ENCODE assay signal across 9 cellular contexts in the genomic region with DNA sequence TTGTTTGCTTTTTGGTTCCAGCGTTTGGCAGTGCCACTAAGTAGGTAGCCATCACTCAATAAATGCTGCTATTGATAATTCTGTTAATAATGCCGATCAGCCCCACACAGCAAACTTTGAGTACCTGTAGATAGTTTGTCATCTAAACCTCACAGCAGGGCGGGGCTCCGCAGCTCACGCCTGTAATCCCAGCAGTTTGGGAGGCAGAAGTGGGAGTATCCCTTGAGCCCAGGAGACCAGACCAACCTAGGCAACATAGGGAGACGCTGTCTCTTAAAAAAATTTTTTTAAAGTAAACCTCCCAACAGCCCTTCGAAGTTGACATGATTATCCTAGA. TPM values are rescaled to one million over a fixed set of nuclear protein-coding genes. Genes with fewer than 3 reads are reported as not detected.
A peak's percentile ranks its signal among the peaks of the same experiment; 100 is the strongest.
DNase-seq lines count a peak whose midpoint lies in the region; ATAC-seq lines count a peak whose summit lies in the region.
"Had no signal": no experiment of that assay in that cellular context is flagged by ENCODE, and none has a peak within 500 bp of the region (broad histone marks: within the 10 kb centered on the region; RNA-seq: fewer than 3 reads in every experiment).

No MANE protein-coding gene starts in this region.

- peaks cover 23% of the 10 kb centered on the region for H3K4me1 ChIP-seq in stomach smooth muscle (ENCODE audit: control insufficient read depth, insufficient read depth, low read length)

- H3K27ac Mint-ChIP-seq in activated CD4-positive, alpha-beta T cell treated with anti-CD3 and anti-CD28 coated beads for 36 hours = peak overlapping the region; percentile 99
- H3K27ac Mint-ChIP-seq in activated CD8-positive, alpha-beta T cell treated with anti-CD3 and anti-CD28 coated beads, Interleukin-2, amount 10 ng/mL, durations not matched to agents 7 days and 5 days = peak overlapping the region; percentile 100
- peak overlapping the region; percentile 99 to 100 (median 100) for H3K27ac Mint-ChIP-seq in immature natural killer cell

- H3K27me3 Mint-ChIP-seq in activated CD4-positive, alpha-beta T cell treated with anti-CD3 and anti-CD28 coated beads for 36 hours = no peaks in the 10 kb centered on the region
- H3K27me3 Mint-ChIP-seq in activated CD8-positive, alpha-beta T cell treated with anti-CD3 and anti-CD28 coated beads, Interleukin-2, amount 10 ng/mL, durations not matched to agents 7 days and 5 days (ENCODE audit: low read depth) = no peaks in the 10 kb centered on the region
- H3K27me3 Mint-ChIP-seq in immature natural killer cell (ENCODE audit: low read depth in 3 of 3) = peaks cover 15 to 26% (median 17%) of the 10 kb centered on the region in 3 donors

- peak overlapping the region; percentile 91 to 95 for H3K4me3 ChIP-seq in stomach smooth muscle (ENCODE audit: low read length in 2 of 2)

- H3K9me3 ChIP-seq in stomach smooth muscle (ENCODE audit: control insufficient read depth in 2 of 2, low read length in 2 of 2) = no peaks in the 10 kb centered on the region

- CTCF ChIA-PET in activated CD4-positive, alpha-beta T cell treated with anti-CD3 and anti-CD28 coated beads for 36 hours (lab: Charles Lee) = interaction anchor here (1.1 kb wide), 1 partner anchor 13 kb away, joined by 3 read pairs; no protein-coding TSS in a partner anchor
- CTCF ChIA-PET in activated CD8-positive, alpha-beta T cell treated with anti-CD3 and anti-CD28 coated beads, Interleukin-2, amount 10 ng/mL, durations not matched to agents 7 days and 5 days (lab: Charles Lee) = interaction anchor here (1.0 kb wide), 1 partner anchor 714 kb away, joined by 3 read pairs; a partner anchor contains a TSS

- POLR2A ChIA-PET in activated CD4-positive, alpha-beta T cell treated with anti-CD3 and anti-CD28 coated beads for 36 hours (lab: Charles Lee) = interaction anchor here (1.0 kb wide), 1 partner anchor 1316 kb away, joined by 3 read pairs; no protein-coding TSS in a partner anchor
- POLR2A ChIA-PET in activated CD8-positive, alpha-beta T cell treated with anti-CD3 and anti-CD28 coated beads, Interleukin-2, amount 10 ng/mL, durations not matched to agents 7 days and 5 days (lab: Charles Lee) = interaction anchor here (1.5 kb wide), 1 partner anchor 8 kb away, joined by 6 read pairs; no protein-coding TSS in a partner anchor

- H3K27me3 ChIP-seq in stomach smooth muscle (ENCODE audit: control insufficient read depth in 1 of 2, insufficient read depth in 2 of 2, low read length in 2 of 2) = no peaks in the 10 kb centered on the region

- H3K36me3 Mint-ChIP-seq in activated CD4-positive, alpha-beta T cell treated with anti-CD3 and anti-CD28 coated beads for 36 hours (ENCODE audit: low read depth) = peaks cover 24% of the 10 kb centered on the region
- H3K36me3 Mint-ChIP-seq in activated CD8-positive, alpha-beta T cell treated with anti-CD3 and anti-CD28 coated beads, Interleukin-2, amount 10 ng/mL, durations not matched to agents 7 days and 5 days (ENCODE audit: low read depth) = peaks cover 27% of the 10 kb centered on the region
- H3K36me3 Mint-ChIP-seq in immature natural killer cell = peaks cover 0 to 4% (median 3%) of the 10 kb centered on the region in 3 donors

- H3K9me3 Mint-ChIP-seq in activated CD4-positive, alpha-beta T cell treated with anti-CD3 and anti-CD28 coated beads for 36 hours (ENCODE audit: low read depth) = no peaks in the 10 kb centered on the region
- no peaks in the 10 kb centered on the region for H3K9me3 Mint-ChIP-seq in activated CD8-positive, alpha-beta T cell treated with anti-CD3 and anti-CD28 coated beads, Interleukin-2, amount 10 ng/mL, durations not matched to agents 7 days and 5 days (ENCODE audit: insufficient read depth)
- H3K9me3 Mint-ChIP-seq in immature natural killer cell = peaks cover 0 to 1% (median 0%) of the 10 kb centered on the region in 6 donors

- no peak overlapping the region for H3K9ac ChIP-seq in stomach smooth muscle (ENCODE audit: low read length in 2 of 2)

- H3K27ac ChIP-seq in stomach smooth muscle (ENCODE audit: low read length) = no peak overlapping the region

- peaks cover 3 to 6% of the 10 kb centered on the region in 2 donors for H3K36me3 ChIP-seq in stomach smooth muscle (ENCODE audit: control insufficient read depth in 2 of 2, insufficient read depth in 2 of 2, low read length in 2 of 2)

- no peak for ATAC-seq in activated CD4-positive, alpha-beta T cell treated with anti-CD3 and anti-CD28 coated beads for 36 hours
- no peak for ATAC-seq in activated CD8-positive, alpha-beta T cell treated with anti-CD3 and anti-CD28 coated beads, Interleukin-2, amount 10 ng/mL, durations not matched to agents 7 days and 5 days

- intact Hi-C loops in activated CD4-positive, alpha-beta T cell treated with anti-CD3 and anti-CD28 coated beads for 36 hours (cut with DNase I, micrococcal nuclease) = loop anchor here (5.0 to 10.0 kb wide), 8 partner anchors 332 to 1320 kb away; a partner anchor contains a TSS

- peak overlapping the region; percentile 97 for H3K4me3 Mint-ChIP-seq in activated CD4-positive, alpha-beta T cell treated with anti-CD3 and anti-CD28 coated beads for 36 hours
- peak overlapping the region; percentile 100 for H3K4me3 Mint-ChIP-seq in activated CD8-positive, alpha-beta T cell treated with anti-CD3 and anti-CD28 coated beads, Interleukin-2, amount 10 ng/mL, durations not matched to agents 7 days and 5 days
- H3K4me3 Mint-ChIP-seq in immature natural killer cell = peak overlapping the region; percentile 97 to 100 (median 100)

- peaks cover 43% of the 10 kb centered on the region for H3K4me1 Mint-ChIP-seq in activated CD4-positive, alpha-beta T cell treated with anti-CD3 and anti-CD28 coated beads for 36 hours
- peaks cover 54% of the 10 kb centered on the region for H3K4me1 Mint-ChIP-seq in activated CD8-positive, alpha-beta T cell treated with anti-CD3 and anti-CD28 coated beads, Interleukin-2, amount 10 ng/mL, durations not matched to agents 7 days and 5 days (ENCODE audit: low read depth)
- H3K4me1 Mint-ChIP-seq in immature natural killer cell = peaks cover 66 to 70% of the 10 kb centered on the region in 2 donors

- DNase-seq in activated CD4-positive, alpha-beta T cell treated with anti-CD3 and anti-CD28 coated beads for 36 hours = no peak
- no peak for DNase-seq in activated CD4-positive, alpha-beta T cell treated with anti-CD3 and anti-CD28 coated beads for 48 hours
- no peak for DNase-seq in activated CD8-positive, alpha-beta T cell treated with anti-CD3 and anti-CD28 coated beads, Interleukin-2, amount 10 ng/mL, durations not matched to agents 7 days and 5 days
- no peak for DNase-seq in immature natural killer cell
- DNase-seq in RPMI8226 = no peak
- DNase-seq in stimulated activated CD4-positive, alpha-beta T cell treated with anti-CD3 and anti-CD28 coated beads, Interleukin-12 subunit alpha, Interleukin-12 subunit beta, amount 100 ng/mL, for 4 hours = no peak
- no peak for DNase-seq in NCI-H1105 (lab: John Stamatoyannopoulos, UW)
- DNase-seq: cerebellar nuclear complex had no signal

RNA-seq across cellular contexts. Expression of a gene that starts 1.6 kb away (rescaled TPM):
- 10 to 100 TPM; 54.8 to 57.5 TPM for total RNA-seq in activated CD4-positive, alpha-beta T cell treated with anti-CD3 and anti-CD28 coated beads for 36 hours
- 10 to 100 TPM; 65.1 to 65.7 TPM for total RNA-seq in activated CD8-positive, alpha-beta T cell treated with anti-CD3 and anti-CD28 coated beads, Interleukin-2, amount 10 ng/mL, durations not matched to agents 7 days and 5 days
- 10 to 100 TPM; 33.7 to 48.0 (median 44.2) TPM for polyA plus RNA-seq in immature natural killer cell

RNA-seq across cellular contexts. Expression of a gene that starts 4.3 kb away (rescaled TPM):
- 10 to 100 TPM; 46.4 to 64.1 TPM for total RNA-seq in activated CD4-positive, alpha-beta T cell treated with anti-CD3 and anti-CD28 coated beads for 36 hours
- total RNA-seq in activated CD8-positive, alpha-beta T cell treated with anti-CD3 and anti-CD28 coated beads, Interleukin-2, amount 10 ng/mL, durations not matched to agents 7 days and 5 days = 10 to 100 TPM; 36.4 to 40.0 TPM
- 10 to 100 TPM; 36.3 to 60.4 (median 52.9) TPM for polyA plus RNA-seq in immature natural killer cell

RNA-seq across cellular contexts. Expression of a gene that starts 59.8 kb away (rescaled TPM):
- total RNA-seq in activated CD4-positive, alpha-beta T cell treated with anti-CD3 and anti-CD28 coated beads for 36 hours = not detected
- total RNA-seq in activated CD8-positive, alpha-beta T cell treated with anti-CD3 and anti-CD28 coated beads, Interleukin-2, amount 10 ng/mL, durations not matched to agents 7 days and 5 days = not detected
- polyA plus RNA-seq in immature natural killer cell = not detected
